ENCODE assay signal across 17 cellular contexts in the genomic region with DNA sequence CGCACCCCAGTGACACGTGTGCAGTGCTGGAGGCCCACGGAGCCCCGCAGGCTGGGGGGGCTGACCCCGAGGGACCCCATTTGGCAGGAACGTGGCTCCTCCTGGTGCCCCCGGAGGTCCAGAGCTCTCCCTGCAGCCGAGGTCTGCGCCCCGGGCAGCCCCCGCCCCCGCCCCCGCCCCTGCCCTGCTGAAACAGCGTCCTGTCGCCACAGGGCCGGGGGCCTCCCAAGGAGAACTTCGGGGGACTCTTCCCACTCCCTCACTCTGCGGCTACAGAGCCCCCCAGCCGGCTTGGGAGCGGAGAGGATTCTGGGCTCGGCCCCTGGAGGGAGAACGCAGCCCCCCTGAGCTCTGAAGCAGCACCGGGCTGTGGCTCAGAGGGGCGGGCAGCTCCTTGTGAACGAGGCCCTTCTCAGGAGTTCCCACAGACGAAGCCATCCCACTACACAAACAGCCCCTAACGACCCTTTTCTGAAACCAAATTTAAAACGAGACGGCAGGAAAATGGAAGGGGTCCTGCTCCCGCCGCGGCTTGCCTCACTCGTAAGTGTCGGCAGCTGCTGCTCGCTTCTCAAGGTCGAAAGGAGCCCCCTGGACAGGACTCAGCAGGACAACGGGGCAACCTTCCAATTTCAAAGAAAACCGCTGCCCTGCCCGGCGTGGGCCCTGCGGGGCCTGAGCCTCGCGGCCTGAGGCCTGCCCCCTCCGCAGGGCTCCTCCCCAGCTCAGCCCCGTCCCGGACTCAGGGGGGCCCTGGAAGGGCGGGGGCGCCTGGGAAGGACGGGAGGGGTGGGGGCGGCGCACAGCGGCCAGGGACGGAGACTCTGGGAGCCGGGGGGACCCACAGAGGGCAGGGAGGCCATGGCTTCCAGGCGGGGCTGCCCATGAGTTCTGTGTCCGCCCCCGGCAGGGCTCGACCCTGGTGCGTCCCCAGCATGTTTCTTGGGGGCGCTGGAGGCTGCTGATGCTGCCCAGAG.
DNase-seq lines count a peak whose midpoint lies in the region; ATAC-seq, FAIRE-seq and TF ChIP-seq lines count a peak whose summit lies in the region.
"Had no signal": no experiment of that assay in that cellular context is flagged by ENCODE, and none has a peak within 500 bp of the region (broad histone marks: within the 10 kb centered on the region; RNA-seq: fewer than 3 reads in every experiment).

No MANE protein-coding gene starts in this region.

- TF ChIP-seq RAD21 in HepG2 (CRISPR knock-in tag; IDR thresholded peaks at IDR 0.05), result no peak

- H3K4me1 ChIP-seq in right lobe of liver (peaks cover 0 to 24% (median 10%) of the 10 kb centered on the region in 4 donors), HepG2 (ENCODE audit: insufficient read depth, low read length) (no peaks in the 10 kb centered on the region), testis (peaks cover 8% of the 10 kb centered on the region)
- H3K4me1 ChIP-seq: SJSA1 had no signal

- no peak overlapping the region for H3K4me2 ChIP-seq in HepG2 (ENCODE audit: low read depth, low read length)

- intact Hi-C loops in right lobe of liver (cut with DNase I) (loop anchor here in 1 of 2 donors (10.0 kb wide), 1 partner anchor 109 kb away; no protein-coding TSS in a partner anchor), HepG2 (cut with micrococcal nuclease; ENCODE audit: unreplicated experiment) (no loop called here), testis (cut with DNase I; ENCODE audit: low total_unique reads) (no loop called here)

- H3K27me3 Mint-ChIP-seq in activated CD8-positive, alpha-beta memory T cell treated with anti-CD3 and anti-CD28 coated beads, Interleukin-2, amount 10 ng/mL, durations not matched to agents 7 days and 5 days, result no peaks in the 10 kb centered on the region
- peaks cover 18% of the 10 kb centered on the region for H3K27me3 Mint-ChIP-seq in nephron progenitor cell (ENCODE audit: low read depth, poor library complexity)
- H3K27me3 Mint-ChIP-seq: activated naive CD8-positive, alpha-beta T cell had no signal

- ATAC-seq in right lobe of liver (no peak), HepG2 (no peak; the same call in 1 of the 3 replicates)
- ATAC-seq in activated CD8-positive, alpha-beta memory T cell treated with anti-CD3 and anti-CD28 coated beads, Interleukin-2, amount 10 ng/mL, durations not matched to agents 7 days and 5 days, result no peak
- ATAC-seq: mucosa of descending colon, upper lobe of right lung had no signal

- in situ Hi-C loops in HepG2 (cut with HindIII; ENCODE audit: extremely low pct_ligation_motif_present, low pct_unique_long_range_greater_than_20kb), result no loop called here
- in situ Hi-C loops in KBM-7 (cut with MboI; ENCODE audit: low pct_unique_long_range_greater_than_20kb, low sequenced_read_pairs), result no loop called here

- no peak overlapping the region for H3K27ac Mint-ChIP-seq in activated CD8-positive, alpha-beta memory T cell treated with anti-CD3 and anti-CD28 coated beads, Interleukin-2, amount 10 ng/mL, durations not matched to agents 7 days and 5 days
- peak overlapping the region; percentile 84 for H3K27ac Mint-ChIP-seq in nephron progenitor cell

- H3K27ac ChIP-seq in right lobe of liver, result no peak overlapping the region
- no peak overlapping the region for H3K27ac ChIP-seq in HepG2 (ENCODE audit: extremely low read length, insufficient read depth, low read length)
- H3K27ac ChIP-seq in testis, result peak overlapping the region; percentile 74 to 83
- H3K27ac ChIP-seq: SJSA1, upper lobe of right lung had no signal

- no peaks in the 10 kb centered on the region for H4K20me1 ChIP-seq in HepG2 (ENCODE audit: insufficient read depth, low read length)

- H3K36me3 ChIP-seq in right lobe of liver, result no peaks in the 10 kb centered on the region
- H3K36me3 ChIP-seq in HepG2 (replicated peaks in 1 of 2; ENCODE audit: control insufficient read depth in 1 of 2, insufficient read depth in 2 of 2, low read length in 2 of 2), result no peaks in the 10 kb centered on the region
- H3K36me3 ChIP-seq in testis (ENCODE audit: low read depth, missing control alignments), result no peaks in the 10 kb centered on the region
- H3K36me3 ChIP-seq: SJSA1, upper lobe of right lung had no signal

- no peak for TF ChIP-seq EP300 in HepG2 (IDR thresholded peaks at IDR 0.05; ENCODE audit: low read depth in 2 of 2, low read length in 2 of 2)
- no peak for TF ChIP-seq EP300 in HepG2 (CRISPR knock-in tag; IDR thresholded peaks at IDR 0.05; ENCODE audit: borderline replicate concordance)

- no peaks in the 10 kb centered on the region for H3K27me3 ChIP-seq in right lobe of liver
- peaks cover 5 to 35% of the 10 kb centered on the region in 2 experiments for H3K27me3 ChIP-seq in HepG2 (ENCODE audit: control insufficient read depth in 1 of 2, insufficient read depth in 2 of 2, low read length in 2 of 2)
- no peaks in the 10 kb centered on the region for H3K27me3 ChIP-seq in testis
- H3K27me3 ChIP-seq: SJSA1, upper lobe of right lung had no signal

- H3K9me3 Mint-ChIP-seq in activated CD8-positive, alpha-beta memory T cell treated with anti-CD3 and anti-CD28 coated beads, Interleukin-2, amount 10 ng/mL, durations not matched to agents 7 days and 5 days (ENCODE audit: low read depth), result peaks cover 3% of the 10 kb centered on the region
- peaks cover 14% of the 10 kb centered on the region for H3K9me3 Mint-ChIP-seq in nephron progenitor cell

- H3K4me3 ChIP-seq in right lobe of liver, result no peak overlapping the region
- H3K4me3 ChIP-seq in HepG2 (replicated peaks in 1 of 3; ENCODE audit: insufficient read depth in 1 of 3, low read depth in 2 of 3, low read length in 3 of 3), result no peak overlapping the region
- peak overlapping the region; percentile 34 to 58 for H3K4me3 ChIP-seq in testis
- H3K4me3 ChIP-seq: mucosa of descending colon, upper lobe of right lung had no signal

- no peaks in the 10 kb centered on the region for H3K79me2 ChIP-seq in HepG2 (ENCODE audit: insufficient read depth, low read length)

- TF ChIP-seq CTCF in right lobe of liver (IDR thresholded peaks at IDR 0.05) (no peak), HepG2 (CRISPR knock-in tag; IDR thresholded peaks at IDR 0.05) (no peak), nephron progenitor cell (IDR thresholded peaks at IDR 0.05) (no peak), testis (IDR thresholded peaks at IDR 0.05) (no peak)

- no TSS peak for BruUV-seq in HepG2 (replicated peaks; lab: Mats Ljungman, UMichigan)

- TF ChIP-seq POLR2A in right lobe of liver (IDR thresholded peaks at IDR 0.05), result no peak
- TF ChIP-seq POLR2A in HepG2 (IDR thresholded peaks at IDR 0.05; ENCODE audit: insufficient read depth in 1 of 2, low read depth in 2 of 2, low read length in 2 of 2), result no peak
- TF ChIP-seq POLR2A in testis (IDR thresholded peaks at IDR 0.05), result no peak

- H3K4me3 Mint-ChIP-seq in activated CD8-positive, alpha-beta memory T cell treated with anti-CD3 and anti-CD28 coated beads, Interleukin-2, amount 10 ng/mL, durations not matched to agents 7 days and 5 days, result no peak overlapping the region
- H3K4me3 Mint-ChIP-seq in nephron progenitor cell, result no peak overlapping the region

- no peak overlapping the region for H2AFZ ChIP-seq in HepG2 (ENCODE audit: low read length)

- no peaks in the 10 kb centered on the region for H3K4me1 Mint-ChIP-seq in activated CD8-positive, alpha-beta memory T cell treated with anti-CD3 and anti-CD28 coated beads, Interleukin-2, amount 10 ng/mL, durations not matched to agents 7 days and 5 days
- H3K4me1 Mint-ChIP-seq in nephron progenitor cell, result peaks cover 54% of the 10 kb centered on the region

- H3K9me3 ChIP-seq in right lobe of liver, result no peaks in the 10 kb centered on the region
- H3K9me3 ChIP-seq in HepG2 (ENCODE audit: low read length), result peaks cover 2% of the 10 kb centered on the region; the same call in 1 of the 2 replicates
- H3K9me3 ChIP-seq in testis, result no peaks in the 10 kb centered on the region
- H3K9me3 ChIP-seq: mucosa of descending colon, upper lobe of right lung had no signal

- H3K9ac ChIP-seq in HepG2 (ENCODE audit: insufficient read depth, low read depth, low read length), result no peak overlapping the region

- CTCF ChIA-PET in HepG2 (lab: Yijun Ruan, JAX; ENCODE audit: low intra/inter-chr PET ratio, low total read pairs), result no interaction called here
- CTCF ChIA-PET in activated CD8-positive, alpha-beta memory T cell treated with anti-CD3 and anti-CD28 coated beads, Interleukin-2, amount 10 ng/mL, durations not matched to agents 7 days and 5 days (lab: Charles Lee), result no interaction called here

- 97% methylated on average over 19 of the region's 60 CpGs for WGBS in right lobe of liver (ENCODE audit: insufficient coverage, low coverage, low lambda C conversion rate, missing lambda C conversion rate)
- 61% methylated on average over 25 of the region's 60 CpGs for WGBS in HepG2 (ENCODE audit: low lambda C conversion rate)
- WGBS in testis, 2 donors, result 15 to 48% methylated on average over 17 to 50 of the region's 60 CpGs

- POLR2A ChIA-PET in HepG2 (lab: Yijun Ruan, JAX), result no interaction called here

- H3K36me3 Mint-ChIP-seq in activated CD8-positive, alpha-beta memory T cell treated with anti-CD3 and anti-CD28 coated beads, Interleukin-2, amount 10 ng/mL, durations not matched to agents 7 days and 5 days, result no peaks in the 10 kb centered on the region
- no peaks in the 10 kb centered on the region for H3K36me3 Mint-ChIP-seq in nephron progenitor cell (ENCODE audit: low read depth)
- H3K36me3 Mint-ChIP-seq: activated naive CD8-positive, alpha-beta T cell had no signal

- DNase-seq in right lobe of liver (peak in 2 of 3 donors; percentile 37 to 42), HepG2 (ENCODE audit: low spot score) (no peak), nephron progenitor cell (no peak), testis (peak; percentile 34), KBM-7 (no peak), NCI-H226 (no peak)
- DNase-seq in activated CD8-positive, alpha-beta memory T cell treated with anti-CD3 and anti-CD28 coated beads, Interleukin-2, amount 10 ng/mL, durations not matched to agents 7 days and 5 days, result peak; percentile 29
- no peak for DNase-seq in activated effector memory CD4-positive, alpha-beta T cell treated with Interleukin-2 at 50 U/mL for 16 hours
- DNase-seq: C1 segment of cervical spinal cord; central memory CD4-positive, alpha-beta T cell; stimulated activated CD4-positive, alpha-beta T cell treated with anti-CD3 and anti-CD28 coated beads, Interleukin-2, amount 100 ng/mL, for 48 hours; upper lobe of right lung had no signal

- no peak for FAIRE-seq in HepG2 (lab: Jason Lieb, UNC)
- FAIRE-seq: endometrium, TTC549 had no signal

TF ChIP-seq in HepG2, 621 proteins besides CTCF, POLR2A, EP300 and RAD21:
- no peak for TF ChIP-seq ZNF121 (CRISPR knock-in tag; IDR thresholded peaks at IDR 0.05)
- TF ChIP-seq ELF3 (CRISPR knock-in tag; IDR thresholded peaks at IDR 0.05), result no peak
- TF ChIP-seq GTF2F1 (IDR thresholded peaks at IDR 0.05; ENCODE audit: low read length), result no peak
- TF ChIP-seq PITX1 (CRISPR knock-in tag; IDR thresholded peaks at IDR 0.05), result no peak

Comparison
In these comparisons a context has a peak if more than half of its experiments do, and no peak if none do; other contexts are left out.
1. DNase-seq: peak in right lobe of liver (2 of 3), activated CD8-positive, alpha-beta memory T cell treated with anti-CD3 and anti-CD28 coated beads, Interleukin-2, amount 10 ng/mL, durations not matched to agents 7 days and 5 days (single experiment) and testis (single experiment); none in HepG2 (single experiment), nephron progenitor cell (single experiment), KBM-7 (single experiment), activated effector memory CD4-positive, alpha-beta T cell treated with Interleukin-2 at 50 U/mL for 16 hours (single experiment) and NCI-H226 (single experiment).
2. H3K27ac ChIP-seq: peak in testis (2 of 2); none in right lobe of liver (0 of 3) and HepG2 (single experiment).
3. H3K4me3 ChIP-seq: peak in testis (2 of 2); none in right lobe of liver (0 of 3) and HepG2 (0 of 3).